In genomic region chr5:139795074-139796001, GRCh38 we compare ENCODE assay signal across 1 cellular context.
TF ChIP-seq lines count a peak whose summit lies in the region.

TSS of gene PSD2 (plus strand) at chr5:139795808. CDS start at chr5:139809441, 13,633 bp downstream.

TF ChIP-seq in K562, 482 proteins besides CTCF, POLR2A, EP300 and RAD21 (continued from another document):
- TF ChIP-seq, protein P1, sequence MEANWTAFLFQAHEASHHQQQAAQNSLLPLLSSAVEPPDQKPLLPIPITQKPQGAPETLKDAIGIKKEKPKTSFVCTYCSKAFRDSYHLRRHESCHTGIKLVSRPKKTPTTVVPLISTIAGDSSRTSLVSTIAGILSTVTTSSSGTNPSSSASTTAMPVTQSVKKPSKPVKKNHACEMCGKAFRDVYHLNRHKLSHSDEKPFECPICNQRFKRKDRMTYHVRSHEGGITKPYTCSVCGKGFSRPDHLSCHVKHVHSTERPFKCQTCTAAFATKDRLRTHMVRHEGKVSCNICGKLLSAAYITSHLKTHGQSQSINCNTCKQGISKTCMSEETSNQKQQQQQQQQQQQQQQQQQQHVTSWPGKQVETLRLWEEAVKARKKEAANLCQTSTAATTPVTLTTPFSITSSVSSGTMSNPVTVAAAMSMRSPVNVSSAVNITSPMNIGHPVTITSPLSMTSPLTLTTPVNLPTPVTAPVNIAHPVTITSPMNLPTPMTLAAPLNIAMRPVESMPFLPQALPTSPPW (CRISPR knock-in tag; IDR thresholded peaks at IDR 0.05): peak; percentile 36; the same call in 1 of the 2 replicates
- TF ChIP-seq IRF1 (CRISPR knock-in tag; IDR thresholded peaks at IDR 0.05; ENCODE audit: borderline replicate concordance): no peak
- TF ChIP-seq ZFP91 (CRISPR knock-in tag; IDR thresholded peaks at IDR 0.05): peak; percentile 81; the same call in 1 of the 2 replicates
- TF ChIP-seq PHF8 (IDR thresholded peaks at IDR 0.05; ENCODE audit: borderline replicate concordance, low read length): no peak
- TF ChIP-seq PRDM10 (IDR thresholded peaks at IDR 0.05; ENCODE audit: partially characterized antibody): no peak
- TF ChIP-seq, protein P2, sequence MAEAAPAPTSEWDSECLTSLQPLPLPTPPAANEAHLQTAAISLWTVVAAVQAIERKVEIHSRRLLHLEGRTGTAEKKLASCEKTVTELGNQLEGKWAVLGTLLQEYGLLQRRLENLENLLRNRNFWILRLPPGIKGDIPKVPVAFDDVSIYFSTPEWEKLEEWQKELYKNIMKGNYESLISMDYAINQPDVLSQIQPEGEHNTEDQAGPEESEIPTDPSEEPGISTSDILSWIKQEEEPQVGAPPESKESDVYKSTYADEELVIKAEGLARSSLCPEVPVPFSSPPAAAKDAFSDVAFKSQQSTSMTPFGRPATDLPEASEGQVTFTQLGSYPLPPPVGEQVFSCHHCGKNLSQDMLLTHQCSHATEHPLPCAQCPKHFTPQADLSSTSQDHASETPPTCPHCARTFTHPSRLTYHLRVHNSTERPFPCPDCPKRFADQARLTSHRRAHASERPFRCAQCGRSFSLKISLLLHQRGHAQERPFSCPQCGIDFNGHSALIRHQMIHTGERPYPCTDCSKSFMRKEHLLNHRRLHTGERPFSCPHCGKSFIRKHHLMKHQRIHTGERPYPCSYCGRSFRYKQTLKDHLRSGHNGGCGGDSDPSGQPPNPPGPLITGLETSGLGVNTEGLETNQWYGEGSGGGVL (CRISPR knock-in tag; IDR thresholded peaks at IDR 0.05): no peak
- peak; percentile 92 for TF ChIP-seq ZNF263 (CRISPR knock-in tag; IDR thresholded peaks at IDR 0.05; ENCODE audit: borderline replicate concordance)
TF ChIP-seq in K562: peak in this region for 3.
